Comparison of ENCODE assay signal across 26 cellular contexts in the genomic region with DNA sequence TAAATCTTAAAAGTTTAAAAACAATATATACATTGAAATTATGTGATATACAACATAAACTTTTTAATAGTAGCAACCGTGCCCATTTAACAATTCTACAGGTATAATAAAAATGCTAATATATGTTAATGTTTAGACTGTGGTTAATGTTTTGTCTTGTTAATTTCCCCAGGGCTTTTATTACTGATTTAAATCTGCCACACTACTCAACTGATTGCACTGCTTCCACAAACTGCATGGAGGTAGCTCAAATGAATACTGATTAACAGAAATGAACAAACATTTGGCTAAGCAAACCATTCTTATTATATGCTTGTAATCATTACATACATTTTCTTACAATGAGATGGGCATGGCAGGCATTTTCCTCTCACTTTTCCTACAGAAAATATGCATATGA.
"Had no signal": no experiment of that assay in that cellular context is flagged by ENCODE, and none has a peak within 500 bp of the region (broad histone marks: within the 10 kb centered on the region; RNA-seq: fewer than 3 reads in every experiment).

No MANE protein-coding gene starts in this region.

- H3K27ac ChIP-seq: brain microvascular endothelial cell, coronary artery, dorsolateral prefrontal cortex, gastroesophageal sphincter, neutrophil, right lobe of liver, thoracic aorta had no signal

- ATAC-seq: gastroesophageal sphincter, left ventricle myocardium superior, right lobe of liver, T-helper 17 cell, WTC11 had no signal

- H3K27me3 ChIP-seq: brain microvascular endothelial cell, gastroesophageal sphincter, neutrophil had no signal

- H3K36me3 ChIP-seq: brain microvascular endothelial cell, gastroesophageal sphincter, neutrophil, right lobe of liver, thoracic aorta had no signal

- H3K4me3 ChIP-seq: coronary artery, dorsolateral prefrontal cortex, gastroesophageal sphincter, right lobe of liver, thoracic aorta had no signal

- H3K4me1 ChIP-seq: gastroesophageal sphincter, right lobe of liver had no signal

- DNase-seq: activated CD4-positive, alpha-beta memory T cell treated with anti-CD3 and anti-CD28 coated beads, Interleukin-2, amount 10 ng/mL, durations not matched to agents 7 days and 5 days; activated CD4-positive, alpha-beta T cell treated with anti-CD3 and anti-CD28 coated beads for 1 hour; activated CD4-positive, alpha-beta T cell treated with anti-CD3 and anti-CD28 coated beads, Interleukin-2, amount 10 ng/mL, durations not matched to agents 7 days and 5 days; activated CD8-positive, alpha-beta memory T cell treated with anti-CD3 and anti-CD28 coated beads, Interleukin-2, amount 50 U/mL, for 48 hours; activated gamma-delta T cell treated with Interleukin-2 at 50 U/mL for 16 hours; activated naive CD4-positive, alpha-beta T cell treated with anti-CD3 and anti-CD28 coated beads, Interleukin-2, amount 50 U/mL, for 16 hours; activated T-cell treated with anti-CD3 and anti-CD28 coated beads, Interleukin-2, amount 50 U/mL, for 24 hours; amniotic stem cell; brain microvascular endothelial cell; dorsolateral prefrontal cortex; effector memory CD4-positive, alpha-beta T cell; hypothalamus; left ventricle myocardium superior; mammary epithelial cell; nephron progenitor cell; right lobe of liver; stimulated activated CD4-positive, alpha-beta T cell treated with anti-CD3 and anti-CD28 coated beads, Interleukin-12 subunit alpha, Interleukin-12 subunit beta, amount 100 ng/mL, for 4 hours; stimulated activated CD4-positive, alpha-beta T cell treated with anti-CD3 and anti-CD28 coated beads, Interleukin-4, amount 100 ng/mL, for 1 hour; T-helper 17 cell; T1000 had no signal

- FAIRE-seq: urothelium cell line had no signal

- H3K9me3 ChIP-seq: gastroesophageal sphincter, neutrophil, right lobe of liver, thoracic aorta had no signal
